In genomic region chr4:48173055-48173991, GRCh38 we compare ENCODE assay signal across 8 cellular contexts. TPM values are rescaled to one million over a fixed set of nuclear protein-coding genes. Genes with fewer than 3 reads are reported as not detected.
DNase-seq lines count a peak whose midpoint lies in the region; ATAC-seq, FAIRE-seq and TF ChIP-seq lines count a peak whose summit lies in the region.

No MANE protein-coding gene starts in this region.

- peaks cover 8 to 10% of the 10 kb centered on the region in 2 donors for H3K9me3 Mint-ChIP-seq in stimulated activated naive B cell treated with anti-CD40 and anti-IgM and Interleukin-4, amounts not matched to agents 10 μg/mL and 1 μg/mL and 100 μg/mL, for 72 hours
- no peaks in the 10 kb centered on the region for H3K9me3 Mint-ChIP-seq in activated CD4-positive, alpha-beta T cell treated with anti-CD3 and anti-CD28 coated beads, Interleukin-2, amount 10 ng/mL, durations not matched to agents 7 days and 5 days

- peaks cover 14 to 48% of the 10 kb centered on the region in 2 donors for H3K36me3 Mint-ChIP-seq in stimulated activated naive B cell treated with anti-CD40 and anti-IgM and Interleukin-4, amounts not matched to agents 10 μg/mL and 1 μg/mL and 100 μg/mL, for 72 hours
- H3K36me3 Mint-ChIP-seq in activated CD4-positive, alpha-beta T cell treated with anti-CD3 and anti-CD28 coated beads, Interleukin-2, amount 10 ng/mL, durations not matched to agents 7 days and 5 days (ENCODE audit: low read depth), result no peaks in the 10 kb centered on the region

- CTCF ChIA-PET in activated CD4-positive, alpha-beta T cell treated with anti-CD3 and anti-CD28 coated beads, Interleukin-2, amount 10 ng/mL, durations not matched to agents 7 days and 5 days (lab: Charles Lee), result interaction anchor here (1.3 kb wide), 1 partner anchor 12 kb away, joined by 3 read pairs; no protein-coding TSS in a partner anchor

- peak overlapping the region; percentile 55 to 68 for H3K4me3 Mint-ChIP-seq in stimulated activated naive B cell treated with anti-CD40 and anti-IgM and Interleukin-4, amounts not matched to agents 10 μg/mL and 1 μg/mL and 100 μg/mL, for 72 hours
- H3K4me3 Mint-ChIP-seq in activated CD4-positive, alpha-beta T cell treated with anti-CD3 and anti-CD28 coated beads, Interleukin-2, amount 10 ng/mL, durations not matched to agents 7 days and 5 days, result no peak overlapping the region

- peak; percentile 70 for DNase-seq in GM12865 (ENCODE audit: low read depth)
- peak; percentile 33 for DNase-seq in H54 (ENCODE audit: insufficient read length, low spot score)
- peak; percentile 90 for DNase-seq in M059J (ENCODE audit: low read depth)
- DNase-seq in erythroblast (lab: John Stamatoyannopoulos, UW), result peak; percentile 80
- peak; percentile 13 for DNase-seq in stimulated activated naive B cell treated with anti-CD40 and anti-IgM and Interleukin-4, amounts not matched to agents 10 μg/mL and 1 μg/mL and 100 μg/mL, for 72 hours
- no peak for DNase-seq in GM10266 (ENCODE audit: extremely low spot score)
- DNase-seq in activated CD4-positive, alpha-beta T cell treated with anti-CD3 and anti-CD28 coated beads, Interleukin-2, amount 10 ng/mL, durations not matched to agents 7 days and 5 days, result no peak
- DNase-seq in germinal center (ENCODE audit: low spot score), result no peak

- TF ChIP-seq POLR2A in H54 (IDR thresholded peaks at IDR 0.05; ENCODE audit: low read depth, low read length) (no peak), erythroblast (IDR thresholded peaks at IDR 0.05; ENCODE audit: low read length) (no peak)

- ATAC-seq in stimulated activated naive B cell treated with anti-CD40 and anti-IgM and Interleukin-4, amounts not matched to agents 10 μg/mL and 1 μg/mL and 100 μg/mL, for 72 hours (replicated peaks), result peak; percentile 70 to 81

- no peaks in the 10 kb centered on the region for H3K27me3 Mint-ChIP-seq in stimulated activated naive B cell treated with anti-CD40 and anti-IgM and Interleukin-4, amounts not matched to agents 10 μg/mL and 1 μg/mL and 100 μg/mL, for 72 hours
- no peaks in the 10 kb centered on the region for H3K27me3 Mint-ChIP-seq in activated CD4-positive, alpha-beta T cell treated with anti-CD3 and anti-CD28 coated beads, Interleukin-2, amount 10 ng/mL, durations not matched to agents 7 days and 5 days

- FAIRE-seq in H54 (lab: Jason Lieb, UNC), result peak; percentile 60

- no peak for TF ChIP-seq CTCF in GM12865 (IDR thresholded peaks at IDR 0.05; ENCODE audit: insufficient read depth, low read depth, low read length, missing control alignments)
- TF ChIP-seq CTCF in GM10266 (IDR thresholded peaks at IDR 0.05; ENCODE audit: control insufficient read depth, insufficient read depth, low read depth, missing control alignments), result no peak

- H3K4me1 Mint-ChIP-seq in stimulated activated naive B cell treated with anti-CD40 and anti-IgM and Interleukin-4, amounts not matched to agents 10 μg/mL and 1 μg/mL and 100 μg/mL, for 72 hours, result peaks cover 35 to 40% of the 10 kb centered on the region in 2 donors
- peaks cover 7% of the 10 kb centered on the region for H3K4me1 Mint-ChIP-seq in activated CD4-positive, alpha-beta T cell treated with anti-CD3 and anti-CD28 coated beads, Interleukin-2, amount 10 ng/mL, durations not matched to agents 7 days and 5 days

- POLR2A ChIA-PET in activated CD4-positive, alpha-beta T cell treated with anti-CD3 and anti-CD28 coated beads, Interleukin-2, amount 10 ng/mL, durations not matched to agents 7 days and 5 days (lab: Charles Lee), result no interaction called here

- peak overlapping the region; percentile 90 for H3K27ac Mint-ChIP-seq in stimulated activated naive B cell treated with anti-CD40 and anti-IgM and Interleukin-4, amounts not matched to agents 10 μg/mL and 1 μg/mL and 100 μg/mL, for 72 hours
- H3K27ac Mint-ChIP-seq in activated CD4-positive, alpha-beta T cell treated with anti-CD3 and anti-CD28 coated beads, Interleukin-2, amount 10 ng/mL, durations not matched to agents 7 days and 5 days, result no peak overlapping the region

- no peak overlapping the region for H3K4me3 ChIP-seq in GM12865 (ENCODE audit: low read depth, low read length)

RNA-seq across cellular contexts. Expression of gene TXK, which starts 39.3 kb away (rescaled TPM):
- total RNA-seq in M059J (2014; rRNA removed; shearing (Covaris generic)), result 0.15 and 0.69 TPM in 2 replicates
- 10 to 100 TPM; 42.0 to 50.1 TPM for total RNA-seq in activated CD4-positive, alpha-beta T cell treated with anti-CD3 and anti-CD28 coated beads, Interleukin-2, amount 10 ng/mL, durations not matched to agents 7 days and 5 days

Comparison
In these comparisons a context has a peak if more than half of its experiments do, and no peak if none do; other contexts are left out.
1. DNase-seq: peak in GM12865 (single experiment), H54 (single experiment), M059J (single experiment), erythroblast (2 of 2) and stimulated activated naive B cell treated with anti-CD40 and anti-IgM and Interleukin-4, amounts not matched to agents 10 μg/mL and 1 μg/mL and 100 μg/mL, for 72 hours (single experiment); none in GM10266 (single experiment), activated CD4-positive, alpha-beta T cell treated with anti-CD3 and anti-CD28 coated beads, Interleukin-2, amount 10 ng/mL, durations not matched to agents 7 days and 5 days (single experiment) and germinal center (single experiment).
2. RNA of gene TXK, which starts 39.3 kb away (total RNA-seq): 42.0 to 50.1 TPM in activated CD4-positive, alpha-beta T cell treated with anti-CD3 and anti-CD28 coated beads, Interleukin-2, amount 10 ng/mL, durations not matched to agents 7 days and 5 days; 0.15 to 0.69 TPM in M059J; every median in the first group is over 10 times any median in the second.